Comparison of ENCODE assay signal across 9 cellular contexts in the genomic region with DNA sequence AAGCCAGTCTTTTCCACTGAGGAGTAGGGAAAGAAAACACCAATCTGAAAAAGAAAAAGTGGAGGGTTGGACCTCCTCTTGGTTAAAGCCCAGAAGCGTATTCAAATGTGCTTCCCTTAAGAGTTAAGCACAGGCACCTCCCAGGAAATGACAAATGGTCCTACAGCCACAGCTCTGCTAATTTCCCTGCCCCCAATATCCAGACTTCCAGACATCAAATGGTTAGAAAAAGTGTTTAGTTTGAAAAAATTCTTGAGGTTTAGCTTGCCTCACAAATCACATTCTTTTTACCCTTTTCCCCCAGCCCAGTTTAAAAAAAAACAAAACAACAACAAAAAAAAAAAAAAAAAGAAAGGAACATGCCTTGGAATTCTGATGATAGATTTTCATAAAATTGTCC. TPM values are rescaled to one million over a fixed set of nuclear protein-coding genes. Genes with fewer than 3 reads are reported as not detected.
DNase-seq lines count a peak whose midpoint lies in the region; ATAC-seq and TF ChIP-seq lines count a peak whose summit lies in the region.
"Had no signal": no experiment of that assay in that cellular context is flagged by ENCODE, and none has a peak within 500 bp of the region (broad histone marks: within the 10 kb centered on the region; RNA-seq: fewer than 3 reads in every experiment).

No MANE protein-coding gene starts in this region.

- ATAC-seq in left ventricle myocardium superior (peak; percentile 89), GM21447 (IDR thresholded peaks at IDR 0.05; ENCODE audit: unreplicated experiment) (no peak)

- H3K4me3 ChIP-seq in ascending aorta: peak overlapping the region; percentile 39 to 51
- H3K4me3 ChIP-seq in retinal pigment epithelial cell (ENCODE audit: low read length): peak overlapping the region; percentile 29

- DNase-seq in ELR (ENCODE audit: low read depth) (peak; percentile 93), ascending aorta (ENCODE audit: low spot score in 2 of 2) (peak in 1 of 2 donors; percentile 70), left ventricle myocardium superior (no peak), retinal pigment epithelial cell (ENCODE audit: low read depth) (peak; percentile 90), DMS53 treated with DMSO at 0.1 percent for 48 hours (lab: John Stamatoyannopoulos, UW; ENCODE audit: unreplicated experiment) (no peak)
- no peak for DNase-seq in stimulated activated naive CD4-positive, alpha-beta T cell treated with Interleukin-2 at 50 U/mL for 16 hours (lab: John Stamatoyannopoulos, UW)
- no peak for DNase-seq in activated CD4-positive, alpha-beta T cell treated with anti-CD3 and anti-CD28 coated beads for 1 hour
- DNase-seq: SHP77 had no signal

- peak overlapping the region; percentile 91 to 92 for H3K27ac ChIP-seq in ascending aorta

- H3K4me1 ChIP-seq in ascending aorta: peaks cover 4 to 15% of the 10 kb centered on the region in 2 donors

- H3K36me3 ChIP-seq in ascending aorta: no peaks in the 10 kb centered on the region

- TF ChIP-seq CTCF in ascending aorta (IDR thresholded peaks at IDR 0.05) (no peak), retinal pigment epithelial cell (conservative IDR thresholded peaks at IDR 0.05; ENCODE audit: low read depth, low read length) (no peak)

- intact Hi-C loops in ascending aorta (cut with DNase I): loop anchor here (1.0 kb wide), 2 partner anchors 19 to 78 kb away; a partner anchor contains a TSS
- intact Hi-C loops in left ventricle myocardium superior (cut with micrococcal nuclease): loop anchor here (2.0 kb wide), 1 partner anchor 79 kb away; no protein-coding TSS in a partner anchor

- no peaks in the 10 kb centered on the region for H3K9me3 ChIP-seq in ascending aorta

- H3K27me3 ChIP-seq in ascending aorta: no peaks in the 10 kb centered on the region

RNA-seq across cellular contexts. Expression of a gene that starts 19.0 kb away (rescaled TPM):
- total RNA-seq in ascending aorta (692 TPM), left ventricle myocardium superior (78.1 TPM)

Comparison
In these comparisons a context has a peak if more than half of its experiments do, and no peak if none do; other contexts are left out.
1. DNase-seq: peak in ELR (single experiment) and retinal pigment epithelial cell (single experiment); none in left ventricle myocardium superior (single experiment), DMS53 treated with DMSO at 0.1 percent for 48 hours (single experiment), stimulated activated naive CD4-positive, alpha-beta T cell treated with Interleukin-2 at 50 U/mL for 16 hours (single experiment) and activated CD4-positive, alpha-beta T cell treated with anti-CD3 and anti-CD28 coated beads for 1 hour (single experiment).